Comparison of ENCODE assay signal across 1 cellular context in the genomic region with DNA sequence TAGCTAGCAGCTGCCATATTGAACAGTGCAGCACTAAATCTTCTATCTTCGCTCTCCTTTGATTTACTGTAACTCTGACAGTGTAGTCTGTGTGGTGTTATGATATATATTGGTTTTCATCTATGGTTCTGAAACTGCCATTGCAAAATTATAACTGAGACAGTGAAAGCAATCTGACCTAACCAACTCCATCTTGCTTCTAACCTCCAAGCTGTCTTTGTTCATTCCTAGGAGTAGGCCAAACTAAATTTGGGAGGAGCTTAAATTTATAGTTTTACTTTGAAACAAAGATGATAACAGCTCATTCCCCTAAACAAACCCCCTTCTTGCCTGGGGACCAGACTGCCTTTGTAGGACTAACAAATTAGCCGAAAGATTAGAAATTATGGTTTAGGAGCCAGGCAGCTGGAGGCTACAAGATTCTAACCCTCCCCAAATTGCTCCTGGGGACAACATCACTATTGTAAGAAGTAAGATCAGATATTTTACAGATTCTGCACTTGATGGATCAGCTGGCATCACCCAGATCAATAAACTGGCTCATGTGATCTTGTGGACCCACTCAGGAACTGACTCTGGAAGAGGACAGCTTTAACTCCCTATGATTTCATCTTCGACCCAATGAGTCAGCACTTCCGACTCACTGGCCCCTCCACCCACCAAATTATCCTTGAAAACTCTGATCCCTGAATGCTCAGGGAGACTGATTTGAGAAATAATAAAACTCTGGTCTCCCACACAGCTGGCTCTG.
TF ChIP-seq lines count a peak whose summit lies in the region.

No MANE protein-coding gene starts in this region.

TF ChIP-seq in IMR-90, 13 proteins besides CTCF, POLR2A, EP300 and RAD21:
- no peak for TF ChIP-seq RFX5 (IDR thresholded peaks at IDR 0.05; ENCODE audit: low read depth, low read length)
- TF ChIP-seq MAZ (IDR thresholded peaks at IDR 0.05; ENCODE audit: borderline replicate concordance, low read depth, low read length), result no peak
- TF ChIP-seq NFE2L2 (IDR thresholded peaks at IDR 0.05; ENCODE audit: low read depth, low read length), result peak; percentile 89
- TF ChIP-seq, protein P1, sequence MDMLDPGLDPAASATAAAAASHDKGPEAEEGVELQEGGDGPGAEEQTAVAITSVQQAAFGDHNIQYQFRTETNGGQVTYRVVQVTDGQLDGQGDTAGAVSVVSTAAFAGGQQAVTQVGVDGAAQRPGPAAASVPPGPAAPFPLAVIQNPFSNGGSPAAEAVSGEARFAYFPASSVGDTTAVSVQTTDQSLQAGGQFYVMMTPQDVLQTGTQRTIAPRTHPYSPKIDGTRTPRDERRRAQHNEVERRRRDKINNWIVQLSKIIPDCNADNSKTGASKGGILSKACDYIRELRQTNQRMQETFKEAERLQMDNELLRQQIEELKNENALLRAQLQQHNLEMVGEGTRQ (IDR thresholded peaks at IDR 0.05; ENCODE audit: low read depth, low read length), result peak; percentile 77
- peak; percentile 60 for TF ChIP-seq MAFK (IDR thresholded peaks at IDR 0.05; ENCODE audit: low read depth, low read length)
- TF ChIP-seq BHLHE40 (IDR thresholded peaks at IDR 0.05; ENCODE audit: low read depth, low read length), result no peak
- TF ChIP-seq SMC3 (IDR thresholded peaks at IDR 0.05; ENCODE audit: low read depth, low read length), result no peak
- TF ChIP-seq FOS (IDR thresholded peaks at IDR 0.05; ENCODE audit: low read depth, low read length), result peak; percentile 49
- TF ChIP-seq CEBPB (IDR thresholded peaks at IDR 0.05; ENCODE audit: low read depth, low read length), result no peak
- TF ChIP-seq RCOR1 (IDR thresholded peaks at IDR 0.05; ENCODE audit: insufficient replicate concordance, low read length), result no peak
TF ChIP-seq in IMR-90: peak in this region for 4.
